ENCODE assay signal across 33 cellular contexts in the genomic region with DNA sequence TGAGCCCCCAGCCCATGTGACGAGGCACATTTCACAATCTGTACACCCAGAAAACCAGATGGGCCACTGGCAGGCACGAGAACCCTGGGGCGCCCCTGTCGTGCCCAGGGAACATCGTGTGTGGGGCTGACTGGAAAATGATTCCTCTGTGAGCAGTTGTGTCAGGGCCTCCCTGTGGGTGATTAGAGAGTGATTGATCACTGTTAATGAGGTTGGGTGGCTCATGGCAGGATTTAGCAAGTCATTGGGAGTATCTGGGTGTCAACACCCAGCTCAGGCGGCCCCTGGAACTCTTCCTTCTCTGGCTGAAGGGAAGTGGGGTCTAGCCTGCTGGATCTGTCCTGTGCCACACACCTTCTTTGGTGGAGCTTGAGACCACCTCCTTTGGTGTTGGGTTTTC. TPM values are rescaled to one million over a fixed set of nuclear protein-coding genes. Genes with fewer than 3 reads are reported as not detected.
"Had no signal": no experiment of that assay in that cellular context is flagged by ENCODE, and none has a peak within 500 bp of the region (broad histone marks: within the 10 kb centered on the region; RNA-seq: fewer than 3 reads in every experiment).

No MANE protein-coding gene starts in this region.

- H3K36me3 ChIP-seq: MG63 had no signal

- DNase-seq: activated CD4-positive, alpha-beta memory T cell treated with anti-CD3 and anti-CD28 coated beads, Interleukin-2, amount 10 ng/mL, durations not matched to agents 7 days and 5 days; activated CD4-positive, alpha-beta T cell treated with anti-CD3 and anti-CD28 coated beads for 1 hour; activated CD4-positive, alpha-beta T cell treated with anti-CD3 and anti-CD28 coated beads for 48 hours; activated CD4-positive, CD25-positive, alpha-beta regulatory T cell; activated CD8-positive, alpha-beta memory T cell treated with anti-CD3 and anti-CD28 coated beads for 24 hours; activated CD8-positive, alpha-beta memory T cell treated with anti-CD3 and anti-CD28 coated beads, Interleukin-2, amount 10 ng/mL, durations not matched to agents 7 days and 5 days; activated CD8-positive, alpha-beta memory T cell treated with anti-CD3 and anti-CD28 coated beads, Interleukin-2, amount 50 U/mL, for 48 hours; activated gamma-delta T cell treated with Interleukin-2 at 50 U/mL for 16 hours; activated naive CD4-positive, alpha-beta T cell treated with anti-CD3 and anti-CD28 coated beads, Interleukin-2, amount 10 ng/mL, durations not matched to agents 7 days and 5 days; activated naive CD8-positive, alpha-beta T cell treated with anti-CD3 and anti-CD28 coated beads, Interleukin-2, amount 50 U/mL, for 24 hours; anterior cingulate cortex; caudate nucleus; cerebellar nuclear complex; Karpas-422; MG63; NCI-H1048; NCI-H1105 treated with DMSO at 0.1 percent for 48 hours; NCI-H1436; NCI-H1694; NCI-H1930; NCI-H2081 treated with DMSO at 0.1 percent for 48 hours; NCI-H226; NCI-H446 treated with DMSO at 0.1 percent for 48 hours; NCI-H524; NCI-H69; NK-92 treated with Interleukin-12 subunit alpha and Interleukin-12 subunit beta, amount 100 ng/mL, for 24 hours; PC-3; Right ventricle myocardium superior; SW 1271; T-helper 1 cell; T-helper 2 cell; T-helper 9 cell had no signal

- H3K9me3 ChIP-seq: MG63 had no signal

- H3K27ac ChIP-seq: VCaP had no signal

- H3K4me3 ChIP-seq: MG63 had no signal

- ATAC-seq: activated CD8-positive, alpha-beta memory T cell treated with anti-CD3 and anti-CD28 coated beads, Interleukin-2, amount 10 ng/mL, durations not matched to agents 7 days and 5 days; activated naive CD8-positive, alpha-beta T cell treated with anti-CD3 and anti-CD28 coated beads, Interleukin-2, amount 50 U/mL, for 24 hours; PC-3 had no signal

RNA-seq across cellular contexts. Expression of gene GRHL3, which starts 5.7 kb away (rescaled TPM):
- total RNA-seq: Right ventricle myocardium superior had no signal
